ENCODE assay signal across 18 cellular contexts in the genomic region with DNA sequence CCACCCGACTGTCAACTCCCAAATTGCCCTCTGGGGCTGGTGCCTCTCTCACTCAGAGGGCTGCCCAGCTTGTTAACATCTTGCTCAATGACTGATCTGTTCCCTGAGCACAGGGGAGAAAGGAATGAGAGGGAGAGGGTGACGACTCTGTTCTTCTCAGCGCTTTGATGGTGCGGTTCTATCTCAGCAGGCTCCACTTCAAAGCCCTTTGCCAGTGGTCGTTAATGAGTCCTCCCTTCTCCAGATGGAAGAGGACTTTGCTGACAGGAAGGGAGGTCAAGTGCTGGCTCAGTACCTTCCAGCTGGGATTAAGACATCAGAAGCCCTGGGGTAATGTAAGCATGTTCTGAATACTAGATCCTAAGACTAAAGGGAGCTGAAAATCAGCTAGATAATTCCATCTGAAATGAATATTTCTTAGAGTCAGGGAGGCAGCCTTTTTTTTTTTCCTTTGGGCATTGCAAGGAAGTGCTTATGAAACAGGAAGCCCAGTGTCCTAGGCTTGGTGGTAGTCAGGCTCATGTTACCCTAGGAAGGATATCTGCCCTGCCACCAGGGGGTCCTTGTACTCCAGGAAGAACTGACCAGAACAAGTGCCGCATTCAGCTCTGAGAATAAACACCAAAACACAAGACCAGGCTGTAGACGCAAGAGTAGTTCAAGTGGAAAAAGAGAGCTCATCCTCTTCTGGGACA. TPM values are rescaled to one million over a fixed set of nuclear protein-coding genes. Genes with fewer than 3 reads are reported as not detected.
A peak's percentile ranks its signal among the peaks of the same experiment; 100 is the strongest.
DNase-seq lines count a peak whose midpoint lies in the region; ATAC-seq and TF ChIP-seq lines count a peak whose summit lies in the region.
"Had no signal": no experiment of that assay in that cellular context is flagged by ENCODE, and none has a peak within 500 bp of the region (broad histone marks: within the 10 kb centered on the region; RNA-seq: fewer than 3 reads in every experiment).

No MANE protein-coding gene starts in this region.

- no peak overlapping the region for H3K4me3 ChIP-seq in left ventricle myocardium inferior
- no peak overlapping the region for H3K4me3 ChIP-seq in heart left ventricle
- H3K4me3 ChIP-seq in OCI-LY3 (ENCODE audit: low read length) = no peak overlapping the region
- H3K4me3 ChIP-seq in upper lobe of right lung = no peak overlapping the region
- H3K4me3 ChIP-seq: lung, suprapubic skin had no signal

- H3K27me3 Mint-ChIP-seq in glutamatergic neuron (ENCODE audit: unreplicated experiment) = peaks cover 2% of the 10 kb centered on the region
- H3K27me3 Mint-ChIP-seq: activated naive CD4-positive, alpha-beta T cell treated with anti-CD3 and anti-CD28 coated beads, Interleukin-2, amount 50 U/mL, for 24 hours had no signal

- H3K4me2 ChIP-seq in OCI-LY3 (ENCODE audit: low read length) = no peak overlapping the region

- H3K4me3 Mint-ChIP-seq in glutamatergic neuron (ENCODE audit: unreplicated experiment) = no peak overlapping the region
- H3K4me3 Mint-ChIP-seq: activated naive CD4-positive, alpha-beta T cell treated with anti-CD3 and anti-CD28 coated beads, Interleukin-2, amount 50 U/mL, for 24 hours; dendritic cell treated with granulocyte-macrophage colony-stimulating factor and Interleukin-4, amounts not matched to agents 40 ng/mL and 50 ng/mL, for 4 days; T-cell had no signal

- peak; percentile 13 for TF ChIP-seq CTCF in left ventricle myocardium inferior (IDR thresholded peaks at IDR 0.05; ENCODE audit: borderline replicate concordance)
- peak in 2 of 12 donors; percentile 7 to 11 for TF ChIP-seq CTCF in heart left ventricle (IDR thresholded peaks at IDR 0.05)
- TF ChIP-seq CTCF in OCI-LY3 (IDR thresholded peaks at IDR 0.05; ENCODE audit: low read depth, low read length) = peak; percentile 20
- TF ChIP-seq CTCF in glutamatergic neuron (IDR thresholded peaks at IDR 0.05; ENCODE audit: partially characterized antibody, unreplicated experiment) = peak; percentile 20
- no peak for TF ChIP-seq CTCF in upper lobe of right lung (IDR thresholded peaks at IDR 0.05)

- H2AFZ ChIP-seq in OCI-LY3 (ENCODE audit: low read depth, low read length) = no peak overlapping the region
- H2AFZ ChIP-seq: parathyroid adenoma had no signal

- H3K27ac ChIP-seq in left ventricle myocardium inferior (replicated peaks) (peak overlapping the region; percentile 9), heart left ventricle (peak overlapping the region in 3 of 12 donors; percentile 27 to 63 (median 33)), OCI-LY3 (ENCODE audit: low read length) (no peak overlapping the region), upper lobe of right lung (peak overlapping the region; percentile 17)
- H3K27ac ChIP-seq: parathyroid adenoma, suprapubic skin had no signal

- no peaks in the 10 kb centered on the region for H3K27me3 ChIP-seq in left ventricle myocardium inferior (ENCODE audit: low read depth)
- H3K27me3 ChIP-seq in heart left ventricle = peaks cover 0 to 7% (median 0%) of the 10 kb centered on the region in 9 donors
- peaks cover 37% of the 10 kb centered on the region for H3K27me3 ChIP-seq in OCI-LY3 (ENCODE audit: low read depth, low read length)
- no peaks in the 10 kb centered on the region for H3K27me3 ChIP-seq in upper lobe of right lung
- H3K27me3 ChIP-seq: suprapubic skin had no signal

- WGBS in heart left ventricle, 4 donors = 64 to 70% (median 65%) methylated on average over 7 of the region's 7 CpGs

- ATAC-seq in heart left ventricle (no peak), upper lobe of right lung (no peak), HG02981 (IDR thresholded peaks at IDR 0.05; ENCODE audit: unreplicated experiment) (no peak)
- ATAC-seq: T-cell had no signal

- peaks cover 6% of the 10 kb centered on the region for H3K4me1 Mint-ChIP-seq in glutamatergic neuron (ENCODE audit: low read depth, unreplicated experiment)

- H3K79me2 ChIP-seq in OCI-LY3 (ENCODE audit: low read length) = no peaks in the 10 kb centered on the region
- H3K79me2 ChIP-seq: parathyroid adenoma had no signal

- H3K36me3 ChIP-seq in left ventricle myocardium inferior = no peaks in the 10 kb centered on the region
- peaks cover 0 to 20% (median 0%) of the 10 kb centered on the region in 9 donors for H3K36me3 ChIP-seq in heart left ventricle
- H3K36me3 ChIP-seq in OCI-LY3 (replicated peaks; ENCODE audit: low read depth, low read length) = no peaks in the 10 kb centered on the region
- H3K36me3 ChIP-seq in upper lobe of right lung = no peaks in the 10 kb centered on the region
- H3K36me3 ChIP-seq: suprapubic skin had no signal

- H3K9ac ChIP-seq in OCI-LY3 (ENCODE audit: low read length) = no peak overlapping the region
- H3K9ac ChIP-seq: parathyroid adenoma had no signal

- DNase-seq in left ventricle myocardium inferior = no peak
- no peak for DNase-seq in heart left ventricle
- no peak for DNase-seq in glutamatergic neuron
- DNase-seq in upper lobe of right lung = no peak
- DNase-seq in activated gamma-delta T cell (lab: John Stamatoyannopoulos, UW) = no peak
- no peak for DNase-seq in amniotic stem cell (lab: John Stamatoyannopoulos, UW)
- DNase-seq: activated CD4-positive, alpha-beta T cell treated with anti-CD3 and anti-CD28 coated beads, Interleukin-2, amount 50 U/mL, for 4 hours; AML-193; GOT3; NCI-H524 treated with DMSO at 0.1 percent for 48 hours; T-cell had no signal

- H3K36me3 Mint-ChIP-seq in glutamatergic neuron (ENCODE audit: unreplicated experiment) = peaks cover 4% of the 10 kb centered on the region
- H3K36me3 Mint-ChIP-seq: activated naive CD4-positive, alpha-beta T cell treated with anti-CD3 and anti-CD28 coated beads, Interleukin-2, amount 50 U/mL, for 24 hours; T-cell had no signal

- H3K9me3 ChIP-seq in left ventricle myocardium inferior (replicated peaks) (no peaks in the 10 kb centered on the region), heart left ventricle (no peaks in the 10 kb centered on the region), OCI-LY3 (ENCODE audit: insufficient read depth, low read length) (no peaks in the 10 kb centered on the region), upper lobe of right lung (no peaks in the 10 kb centered on the region)
- H3K9me3 ChIP-seq: suprapubic skin had no signal

- no peak for TF ChIP-seq POLR2A in heart left ventricle (IDR thresholded peaks at IDR 0.05)

- H3K27ac Mint-ChIP-seq in glutamatergic neuron (ENCODE audit: unreplicated experiment) = no peak overlapping the region
- H3K27ac Mint-ChIP-seq: activated naive CD4-positive, alpha-beta T cell treated with anti-CD3 and anti-CD28 coated beads, Interleukin-2, amount 50 U/mL, for 24 hours; dendritic cell treated with granulocyte-macrophage colony-stimulating factor and Interleukin-4, amounts not matched to agents 40 ng/mL and 50 ng/mL, for 4 days had no signal

- intact Hi-C loops in left ventricle myocardium inferior (cut with micrococcal nuclease) (loop anchor here (10.0 kb wide), 1 partner anchor 99 kb away; no protein-coding TSS in a partner anchor), heart left ventricle (cut with DNase I) (loop anchor here in 4 of 10 donors (10.0 kb wide), 3 partner anchors 301 to 359 kb away; no protein-coding TSS in a partner anchor), upper lobe of right lung (cut with DNase I) (no loop called here)

- H3K4me1 ChIP-seq in left ventricle myocardium inferior = peaks cover 36% of the 10 kb centered on the region
- peaks cover 0 to 39% (median 10%) of the 10 kb centered on the region in 12 donors for H3K4me1 ChIP-seq in heart left ventricle
- H3K4me1 ChIP-seq in OCI-LY3 (ENCODE audit: low read length) = peaks cover 12% of the 10 kb centered on the region
- peaks cover 9% of the 10 kb centered on the region for H3K4me1 ChIP-seq in upper lobe of right lung
- H3K4me1 ChIP-seq: parathyroid adenoma had no signal

- no peaks in the 10 kb centered on the region for H4K20me1 ChIP-seq in OCI-LY3 (ENCODE audit: insufficient read depth, low read length)

- H3K9me3 Mint-ChIP-seq in glutamatergic neuron (ENCODE audit: unreplicated experiment) = peaks cover 2% of the 10 kb centered on the region
- H3K9me3 Mint-ChIP-seq: activated naive CD4-positive, alpha-beta T cell treated with anti-CD3 and anti-CD28 coated beads, Interleukin-2, amount 50 U/mL, for 24 hours; dendritic cell treated with granulocyte-macrophage colony-stimulating factor and Interleukin-4, amounts not matched to agents 40 ng/mL and 50 ng/mL, for 4 days; T-cell had no signal

RNA-seq across cellular contexts. Expression of a gene that starts 4.7 kb away (rescaled TPM):
- total RNA-seq in left ventricle myocardium inferior = 11.2 TPM
- 10 to 100 TPM in 4 of 9 donors, 1 to 10 TPM in 5; 6.1 to 33.2 (median 8.5) TPM for total RNA-seq in heart left ventricle
- polyA plus RNA-seq in heart left ventricle = 1 to 10 TPM; 3.0 to 7.0 TPM
- not detected for total RNA-seq in glutamatergic neuron (ENCODE audit: unreplicated experiment)
- 45.1 TPM for total RNA-seq in upper lobe of right lung

RNA-seq across cellular contexts. Expression of a gene that starts 40.9 kb away (rescaled TPM):
- total RNA-seq in left ventricle myocardium inferior (73.7 TPM), heart left ventricle (100 to 1,000 TPM in 1 of 9 donors, 10 to 100 TPM in 8; 28.0 to 174 (median 42.1) TPM), glutamatergic neuron (ENCODE audit: unreplicated experiment) (88.6 TPM), upper lobe of right lung (95.3 TPM)
- 10 to 100 TPM; 23.8 to 77.3 TPM for polyA plus RNA-seq in heart left ventricle
